ENCODE assay signal across 8 cellular contexts in the genomic region with DNA sequence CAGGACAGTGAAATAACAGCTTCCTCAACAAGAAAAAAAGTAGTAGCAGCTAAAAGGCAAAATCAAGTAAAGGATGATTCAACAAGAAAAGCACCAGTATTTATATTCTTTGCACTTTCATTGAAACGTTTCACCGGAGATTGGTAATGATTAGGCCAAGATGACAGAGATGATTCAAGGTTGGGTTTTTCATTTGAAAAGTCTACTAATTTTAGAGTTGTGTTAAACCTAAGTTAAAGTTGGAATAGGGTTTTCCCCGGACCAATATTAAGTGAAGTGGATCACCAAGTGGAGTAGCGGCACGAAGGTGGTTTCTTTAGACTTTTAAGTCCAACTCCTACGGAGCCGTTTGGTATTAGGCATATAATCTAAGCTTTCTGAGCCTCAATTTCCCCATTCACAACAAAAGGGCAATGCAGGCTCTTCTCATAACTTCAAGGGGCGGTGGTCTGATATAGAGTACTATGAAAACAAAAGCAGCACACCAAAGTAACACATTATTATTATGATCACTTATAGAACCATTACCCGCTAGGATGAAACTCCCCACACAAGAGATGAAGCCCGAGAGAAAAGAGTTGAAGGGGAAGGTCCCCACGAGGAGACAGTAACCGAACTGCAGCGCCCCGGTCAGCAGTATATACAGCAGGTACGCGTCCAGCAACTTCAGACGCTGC. TPM values are rescaled to one million over a fixed set of nuclear protein-coding genes. Genes with fewer than 3 reads are reported as not detected.
DNase-seq lines count a peak whose midpoint lies in the region; ATAC-seq and TF ChIP-seq lines count a peak whose summit lies in the region.

No MANE protein-coding gene starts in this region.

- H4K8ac ChIP-seq in IMR-90 (ENCODE audit: low read depth in 2 of 2, low read length in 2 of 2), result peak overlapping the region; percentile 75 to 95

- peak overlapping the region; percentile 99 for H3K14ac ChIP-seq in IMR-90 (replicated peaks; ENCODE audit: low read depth, low read length)

- H4K20me1 ChIP-seq in BLaER1, result peaks cover 4% of the 10 kb centered on the region; the same call in 1 of the 2 replicates
- H4K20me1 ChIP-seq in IMR-90 (ENCODE audit: insufficient read depth, low read length), result peaks cover 10% of the 10 kb centered on the region

- dilution Hi-C loops in IMR-90 (cut with HindIII; ENCODE audit: low sequenced_read_pairs, unreplicated experiment), result no loop called here

- H3K4me3 ChIP-seq in BLaER1 (peak overlapping the region; percentile 84), IMR-90 (ENCODE audit: insufficient read depth, low read depth, low read length) (peak overlapping the region; percentile 63), choroid plexus epithelial cell (ENCODE audit: low read depth, low read length) (peak overlapping the region; percentile 93)

- H3K4me2 ChIP-seq in BLaER1 (peak overlapping the region; percentile 84), IMR-90 (ENCODE audit: low read depth, low read length) (peak overlapping the region; percentile 80)

- H3K36me3 ChIP-seq in BLaER1, result peaks cover 17% of the 10 kb centered on the region; the same call in 1 of the 2 replicates
- H3K36me3 ChIP-seq in IMR-90 (ENCODE audit: control insufficient read depth, insufficient read depth, low read length), result peaks cover 4% of the 10 kb centered on the region

- 0 out of 2 replicates have a peak, but pooled peaks have one; percentile 1 for TF ChIP-seq RAD21 in IMR-90 (IDR thresholded peaks at IDR 0.05; ENCODE audit: low read length)

- peak overlapping the region; percentile 98 for H3K4me3 Mint-ChIP-seq in natural killer cell treated with Interleukin-12 subunit alpha and Interleukin-12 subunit beta and Interleukin-15 and Interleukin-18, amount 100 ng/mL, for 72 hours

- peaks cover 19% of the 10 kb centered on the region for H3K36me3 Mint-ChIP-seq in natural killer cell treated with Interleukin-12 subunit alpha and Interleukin-12 subunit beta and Interleukin-15 and Interleukin-18, amount 100 ng/mL, for 72 hours

- TF ChIP-seq CTCF in IMR-90 (conservative IDR thresholded peaks at IDR 0.05; ENCODE audit: low read depth, low read length), result no peak
- no peak for TF ChIP-seq CTCF in choroid plexus epithelial cell (conservative IDR thresholded peaks at IDR 0.05; ENCODE audit: low read depth, low read length)

- no peaks in the 10 kb centered on the region for H3K27me3 ChIP-seq in BLaER1
- no peaks in the 10 kb centered on the region; the same call in 1 of the 2 replicates for H3K27me3 ChIP-seq in IMR-90 (ENCODE audit: control insufficient read depth, insufficient read depth, low read length)

- intact Hi-C loops in IMR-90 (cut with micrococcal nuclease), result no loop called here

- H2BK15ac ChIP-seq in IMR-90 (ENCODE audit: low read depth, low read length), result 0 out of 3 replicates have a peak overlapping the region, but pooled peaks have one; percentile 11

- WGBS in IMR-90 (ENCODE audit: extremely low coverage in 2 of 2, insufficient read length in 1 of 2), 2 experiments, result 2% methylated on average over 7 of the region's 17 CpGs; no CpG with 5 or more reads in 1 of the 2 experiments

- H3K27ac ChIP-seq in BLaER1, result peak overlapping the region; percentile 81
- peak overlapping the region; percentile 75 for H3K27ac ChIP-seq in IMR-90 (ENCODE audit: insufficient read depth, low read length)

- H3K18ac ChIP-seq in IMR-90 (ENCODE audit: low read depth, low read length), result peak overlapping the region; percentile 33

- peak overlapping the region; percentile 97 for H2AK9ac ChIP-seq in IMR-90 (replicated peaks; ENCODE audit: low read depth, low read length, poor library complexity)

- in situ Hi-C loops in IMR-90 (cut with MboI; ENCODE audit: low sequenced_read_pairs), result loop anchor here (10.0 kb wide), 1 partner anchor 256 kb away; no protein-coding TSS in a partner anchor

- peak overlapping the region; percentile 48 for H2BK5ac ChIP-seq in IMR-90 (ENCODE audit: low read depth, low read length, poor library complexity, severe bottlenecking)

- H2AK5ac ChIP-seq in IMR-90 (ENCODE audit: low read depth, low read length), result peak overlapping the region; percentile 89

- H4K91ac ChIP-seq in IMR-90 (ENCODE audit: insufficient read depth, low read depth, low read length), result peak overlapping the region; percentile 84

- H3K79me1 ChIP-seq in IMR-90 (ENCODE audit: low read depth in 1 of 2, low read length in 2 of 2), result peaks cover 8 to 34% of the 10 kb centered on the region in 2 experiments

- POLR2A ChIA-PET in IMR-90 (lab: Charles Lee; ENCODE audit: unreplicated experiment), result interaction anchor here (0.6 to 1.1 kb wide), 3 partner anchors 10 to 394 kb away, joined by 3 to 6 read pairs (median 5); a partner anchor contains a TSS

- peak overlapping the region; percentile 96 for H2AFZ ChIP-seq in IMR-90 (replicated peaks; ENCODE audit: low read length, poor library complexity)

- H3K4ac ChIP-seq in IMR-90 (ENCODE audit: low read depth, low read length), result peak overlapping the region; percentile 90

- H3K4me1 Mint-ChIP-seq in natural killer cell treated with Interleukin-12 subunit alpha and Interleukin-12 subunit beta and Interleukin-15 and Interleukin-18, amount 100 ng/mL, for 72 hours (ENCODE audit: low read depth in 2 of 2), result peaks cover 54 to 57% of the 10 kb centered on the region in 2 donors

- no peak overlapping the region for H2BK20ac ChIP-seq in IMR-90 (ENCODE audit: low read depth, low read length)

- H3K9ac ChIP-seq in BLaER1 (peak overlapping the region; percentile 89), IMR-90 (ENCODE audit: low read depth, low read length) (peak overlapping the region; percentile 89)

- TF ChIP-seq POLR2A in IMR-90 (IDR thresholded peaks at IDR 0.05; ENCODE audit: low read depth, low read length), result no peak

- H3K9me3 Mint-ChIP-seq in natural killer cell treated with Interleukin-12 subunit alpha and Interleukin-12 subunit beta and Interleukin-15 and Interleukin-18, amount 100 ng/mL, for 72 hours, result no peaks in the 10 kb centered on the region

- peak overlapping the region; percentile 75 for H4K5ac ChIP-seq in IMR-90 (ENCODE audit: low read depth, low read length)

- CTCF ChIA-PET in IMR-90 (lab: Yijun Ruan, JAX), result interaction anchor here (1.5 to 2.6 kb wide), 4 partner anchors 8 to 65 kb away, joined by 4 to 14 read pairs (median 8); a partner anchor contains a TSS

- BruUV-seq in IMR-90 (replicated peaks; lab: Mats Ljungman, UMichigan), result TSS peak; percentile 79

- peak overlapping the region; percentile 17; the same call in 1 of the 2 replicates for H2BK120ac ChIP-seq in IMR-90 (ENCODE audit: low read depth, low read length)

- DNase-seq in IMR-90 (no peak), choroid plexus epithelial cell (ENCODE audit: low read depth) (no peak), cerebellar nuclear complex (lab: John Stamatoyannopoulos, UW) (no peak), activated gamma-delta T cell treated with Interleukin-2 at 50 U/mL for 16 hours (no peak), islet precursor cell (no peak), DMS79 treated with DMSO at 0.1 percent for 48 hours (lab: John Stamatoyannopoulos, UW) (no peak)
- DNase-seq in natural killer cell treated with Interleukin-12 subunit alpha and Interleukin-12 subunit beta and Interleukin-15 and Interleukin-18, amount 100 ng/mL, for 72 hours (ENCODE audit: low spot score), result no peak

- H3K23ac ChIP-seq in IMR-90 (ENCODE audit: low read depth, low read length), result peak overlapping the region; percentile 97; the same call in 1 of the 2 replicates

- ATAC-seq in IMR-90 (ENCODE audit: low read depth), result no peak
- ATAC-seq in natural killer cell treated with Interleukin-12 subunit alpha and Interleukin-12 subunit beta and Interleukin-15 and Interleukin-18, amount 100 ng/mL, for 72 hours, result no peak

- no peaks in the 10 kb centered on the region for H3K9me3 ChIP-seq in BLaER1
- H3K9me3 ChIP-seq in IMR-90 (ENCODE audit: control insufficient read depth, insufficient read depth, low read length), result no peaks in the 10 kb centered on the region

- H3K9me1 ChIP-seq in IMR-90 (ENCODE audit: insufficient read depth, low read length), result peaks cover 3% of the 10 kb centered on the region

- H3K56ac ChIP-seq in IMR-90 (ENCODE audit: extremely low read depth, insufficient read depth, low read length), result peak overlapping the region; percentile 88

- H3K27ac Mint-ChIP-seq in natural killer cell treated with Interleukin-12 subunit alpha and Interleukin-12 subunit beta and Interleukin-15 and Interleukin-18, amount 100 ng/mL, for 72 hours, result peak overlapping the region; percentile 98 to 99

- H3K4me1 ChIP-seq in BLaER1 (peaks cover 62% of the 10 kb centered on the region), IMR-90 (ENCODE audit: control insufficient read depth, insufficient read depth, low read length) (peaks cover 3% of the 10 kb centered on the region)

- peaks cover 2 to 10% of the 10 kb centered on the region in 2 donors for H3K27me3 Mint-ChIP-seq in natural killer cell treated with Interleukin-12 subunit alpha and Interleukin-12 subunit beta and Interleukin-15 and Interleukin-18, amount 100 ng/mL, for 72 hours

TF ChIP-seq in IMR-90, 13 proteins besides CTCF, POLR2A, EP300 and RAD21:
- TF ChIP-seq MXI1 (IDR thresholded peaks at IDR 0.05; ENCODE audit: borderline replicate concordance, low read depth, low read length) (0 out of 2 replicates have a peak, but pooled peaks have one; percentile 56), CHD1 (IDR thresholded peaks at IDR 0.05; ENCODE audit: low read depth, low read length) (peak; percentile 80; the same call in 1 of the 2 replicates), MAZ (IDR thresholded peaks at IDR 0.05; ENCODE audit: borderline replicate concordance, low read depth, low read length) (no peak)
TF ChIP-seq in IMR-90: peak in this region for 2.

RNA-seq across cellular contexts. Expression of a gene that starts 0.5 kb away (rescaled TPM):
- 396 and 449 TPM in 2 replicates for total RNA-seq in IMR-90 (2012; rRNA removed)
- 448 and 496 TPM in 2 replicates for polyA plus RNA-seq in IMR-90 (2012; rRNA removed)
- polyA plus RNA-seq in IMR-90 (2012; cell fraction: cytosol; rRNA removed), result 412 and 479 TPM in 2 replicates
- polyA plus RNA-seq in IMR-90 (2012; cell fraction: nucleus; rRNA removed; ENCODE audit: low replicate concordance), result 92.7 and 197 TPM in 2 replicates
- total RNA-seq in natural killer cell treated with Interleukin-12 subunit alpha and Interleukin-12 subunit beta and Interleukin-15 and Interleukin-18, amount 100 ng/mL, for 72 hours, result 100 to 1,000 TPM; 147 to 221 TPM

RNA-seq across cellular contexts. Expression of a gene that starts 9.5 kb away (rescaled TPM):
- 5.0 and 5.3 TPM in 2 replicates for total RNA-seq in IMR-90 (2012; rRNA removed)
- polyA plus RNA-seq in IMR-90 (2012; rRNA removed), result 21.8 and 22.0 TPM in 2 replicates
- polyA plus RNA-seq in IMR-90 (2012; cell fraction: cytosol; rRNA removed), result 13.3 and 23.6 TPM in 2 replicates
- 22.2 and 25.4 TPM in 2 replicates for polyA plus RNA-seq in IMR-90 (2012; cell fraction: nucleus; rRNA removed; ENCODE audit: low replicate concordance)
- total RNA-seq in natural killer cell treated with Interleukin-12 subunit alpha and Interleukin-12 subunit beta and Interleukin-15 and Interleukin-18, amount 100 ng/mL, for 72 hours, result 10 to 100 TPM in 1 of 2 donors, 1 to 10 TPM in 1; 8.4 to 36.8 TPM

RNA-seq across cellular contexts. Expression of a gene that starts 55.6 kb away (rescaled TPM):
- total RNA-seq in IMR-90 (2012; rRNA removed), result not detected in 2 replicates
- not detected in 2 replicates for polyA plus RNA-seq in IMR-90 (2012; rRNA removed)
- not detected in 2 replicates for polyA plus RNA-seq in IMR-90 (2012; cell fraction: cytosol; rRNA removed)
- polyA plus RNA-seq in IMR-90 (2012; cell fraction: nucleus; rRNA removed; ENCODE audit: low replicate concordance), result not detected in 2 replicates
- not detected for total RNA-seq in natural killer cell treated with Interleukin-12 subunit alpha and Interleukin-12 subunit beta and Interleukin-15 and Interleukin-18, amount 100 ng/mL, for 72 hours
